In the genomic region with DNA sequence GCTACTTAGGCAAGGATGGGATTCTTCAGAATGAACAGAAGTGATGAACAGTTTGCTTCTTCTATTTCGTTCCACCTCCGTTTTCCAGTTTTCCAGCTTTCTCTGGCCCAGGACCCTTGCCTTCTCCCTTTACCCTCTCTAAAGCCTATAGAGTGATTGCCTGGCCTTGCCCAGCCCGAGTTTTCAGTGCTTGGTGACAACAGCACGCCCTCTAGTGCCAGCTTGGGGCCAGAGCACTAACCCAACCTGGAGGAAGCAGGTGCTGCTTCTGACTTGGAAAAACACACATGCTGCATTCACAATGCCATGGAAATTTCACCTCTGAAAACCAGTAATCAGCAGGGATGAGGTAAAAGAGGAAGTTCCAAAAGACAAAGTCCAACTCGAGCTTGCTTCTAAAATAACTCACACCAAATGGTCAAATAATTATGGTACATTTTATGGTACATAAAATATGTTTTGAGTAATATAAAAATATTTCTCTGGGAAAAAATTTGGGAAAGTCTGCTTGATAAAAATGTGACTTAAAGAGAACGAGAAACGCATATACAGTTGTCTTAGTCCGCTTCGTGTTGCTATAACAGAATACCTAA, we compare ENCODE assay signal across 9 cellular contexts. TPM values are rescaled to one million over a fixed set of nuclear protein-coding genes. Genes with fewer than 3 reads are reported as not detected.
DNase-seq lines count a peak whose midpoint lies in the region; ATAC-seq and TF ChIP-seq lines count a peak whose summit lies in the region.
"Had no signal": no experiment of that assay in that cellular context is flagged by ENCODE, and none has a peak within 500 bp of the region (broad histone marks: within the 10 kb centered on the region; RNA-seq: fewer than 3 reads in every experiment).

No MANE protein-coding gene starts in this region.

- H3K27me3 Mint-ChIP-seq in activated CD4-positive, alpha-beta memory T cell treated with anti-CD3 and anti-CD28 coated beads, Interleukin-2, amount 10 ng/mL, durations not matched to agents 7 days and 5 days = peaks cover 13% of the 10 kb centered on the region
- H3K27me3 Mint-ChIP-seq: activated naive CD4-positive, alpha-beta T cell treated with anti-CD3 and anti-CD28 coated beads, Interleukin-2, amount 50 U/mL, for 24 hours had no signal

- H3K27ac Mint-ChIP-seq in activated CD4-positive, alpha-beta memory T cell treated with anti-CD3 and anti-CD28 coated beads, Interleukin-2, amount 10 ng/mL, durations not matched to agents 7 days and 5 days = no peak overlapping the region
- H3K27ac Mint-ChIP-seq: activated naive CD4-positive, alpha-beta T cell treated with anti-CD3 and anti-CD28 coated beads, Interleukin-2, amount 50 U/mL, for 24 hours had no signal

- CTCF ChIA-PET in activated CD4-positive, alpha-beta memory T cell treated with anti-CD3 and anti-CD28 coated beads, Interleukin-2, amount 10 ng/mL, durations not matched to agents 7 days and 5 days (lab: Charles Lee) = interaction anchor here (0.7 to 4.5 kb wide), 18 partner anchors 8 to 404 kb away, joined by 3 to 40 read pairs (median 5); a partner anchor contains a TSS

- no peaks in the 10 kb centered on the region for H3K9me3 Mint-ChIP-seq in activated CD4-positive, alpha-beta memory T cell treated with anti-CD3 and anti-CD28 coated beads, Interleukin-2, amount 10 ng/mL, durations not matched to agents 7 days and 5 days
- H3K9me3 Mint-ChIP-seq: activated naive CD4-positive, alpha-beta T cell treated with anti-CD3 and anti-CD28 coated beads, Interleukin-2, amount 50 U/mL, for 24 hours had no signal

- H3K36me3 Mint-ChIP-seq in activated CD4-positive, alpha-beta memory T cell treated with anti-CD3 and anti-CD28 coated beads, Interleukin-2, amount 10 ng/mL, durations not matched to agents 7 days and 5 days (ENCODE audit: low read depth) = no peaks in the 10 kb centered on the region
- H3K36me3 Mint-ChIP-seq: activated naive CD4-positive, alpha-beta T cell treated with anti-CD3 and anti-CD28 coated beads, Interleukin-2, amount 50 U/mL, for 24 hours had no signal

- ATAC-seq in HG02852 (IDR thresholded peaks at IDR 0.05; ENCODE audit: unreplicated experiment) = no peak

- no peak overlapping the region for H3K4me3 Mint-ChIP-seq in activated CD4-positive, alpha-beta memory T cell treated with anti-CD3 and anti-CD28 coated beads, Interleukin-2, amount 10 ng/mL, durations not matched to agents 7 days and 5 days
- H3K4me3 Mint-ChIP-seq: activated naive CD4-positive, alpha-beta T cell treated with anti-CD3 and anti-CD28 coated beads, Interleukin-2, amount 50 U/mL, for 24 hours had no signal

- H3K27me3 ChIP-seq in HL-60 (ENCODE audit: insufficient read depth, poor library complexity, severe bottlenecking) = peaks cover 15% of the 10 kb centered on the region

- H3K27ac ChIP-seq in HL-60 (replicated peaks) = no peak overlapping the region

- DNase-seq in DMS153 treated with DMSO at 0.1 percent for 48 hours (lab: John Stamatoyannopoulos, UW; ENCODE audit: unreplicated experiment) = peak; percentile 79
- DNase-seq in HL-60 (ENCODE audit: low read depth in 1 of 2, low spot score in 1 of 2) = peak; percentile 35 to 69
- DNase-seq in NCI-H82 treated with DMSO at 0.1 percent for 48 hours (lab: John Stamatoyannopoulos, UW; ENCODE audit: unreplicated experiment) = peak; percentile 75
- DNase-seq in activated CD4-positive, alpha-beta memory T cell treated with anti-CD3 and anti-CD28 coated beads, Interleukin-2, amount 10 ng/mL, durations not matched to agents 7 days and 5 days = peak; percentile 80
- peak; percentile 40 for DNase-seq in effector CD8-positive, alpha-beta T cell (lab: John Stamatoyannopoulos, UW)
- DNase-seq in medulla oblongata (ENCODE audit: extremely low spot score) = peak; percentile 82
- peak; percentile 47 for DNase-seq in stimulated activated CD8-positive, alpha-beta memory T cell treated with anti-CD3 and anti-CD28 coated beads, Interleukin-15, amount 100 ng/mL, for 24 hours (ENCODE audit: low read depth)

- peak; percentile 93 for TF ChIP-seq CTCF in HL-60 (IDR thresholded peaks at IDR 0.05; ENCODE audit: insufficient read depth, low read length)

- POLR2A ChIA-PET in activated CD4-positive, alpha-beta memory T cell treated with anti-CD3 and anti-CD28 coated beads, Interleukin-2, amount 10 ng/mL, durations not matched to agents 7 days and 5 days (lab: Charles Lee) = no interaction called here

- no peak overlapping the region for H3K4me3 ChIP-seq in HL-60 (replicated peaks; ENCODE audit: insufficient read depth, low read length)

- peaks cover 9% of the 10 kb centered on the region for H3K4me1 Mint-ChIP-seq in activated CD4-positive, alpha-beta memory T cell treated with anti-CD3 and anti-CD28 coated beads, Interleukin-2, amount 10 ng/mL, durations not matched to agents 7 days and 5 days
- H3K4me1 Mint-ChIP-seq: activated naive CD4-positive, alpha-beta T cell treated with anti-CD3 and anti-CD28 coated beads, Interleukin-2, amount 50 U/mL, for 24 hours had no signal

RNA-seq across cellular contexts. Expression of a gene that starts 26.1 kb away (rescaled TPM):
- 10 to 100 TPM; 76.1 to 82.8 TPM for total RNA-seq in activated CD4-positive, alpha-beta memory T cell treated with anti-CD3 and anti-CD28 coated beads, Interleukin-2, amount 10 ng/mL, durations not matched to agents 7 days and 5 days

RNA-seq across cellular contexts. Expression of a gene that starts 32.8 kb away (rescaled TPM):
- total RNA-seq in activated CD4-positive, alpha-beta memory T cell treated with anti-CD3 and anti-CD28 coated beads, Interleukin-2, amount 10 ng/mL, durations not matched to agents 7 days and 5 days = 10 to 100 TPM; 16.7 to 20.0 TPM
